ENCODE assay signal across 20 cellular contexts in the genomic region with DNA sequence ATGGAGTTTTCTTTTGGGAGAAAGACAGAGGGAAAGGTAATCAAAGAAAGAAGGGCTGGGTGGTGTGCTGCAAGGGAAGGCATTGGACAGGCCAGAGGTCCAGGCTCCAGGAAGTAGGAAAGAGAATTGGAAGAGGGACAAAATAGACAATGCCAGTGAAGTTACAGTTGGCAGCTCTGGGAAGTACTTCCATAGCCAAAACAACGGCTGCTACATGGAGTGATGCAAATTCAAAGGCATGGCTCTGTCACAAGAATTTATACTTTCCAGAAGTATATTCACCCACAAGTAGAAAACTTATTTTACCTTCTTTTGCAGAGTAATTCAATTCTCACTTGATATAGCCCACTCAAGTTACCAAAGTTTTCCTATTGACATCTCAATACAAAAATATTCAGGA.
DNase-seq lines count a peak whose midpoint lies in the region; ATAC-seq and TF ChIP-seq lines count a peak whose summit lies in the region.
"Had no signal": no experiment of that assay in that cellular context is flagged by ENCODE, and none has a peak within 500 bp of the region (broad histone marks: within the 10 kb centered on the region; RNA-seq: fewer than 3 reads in every experiment).

No MANE protein-coding gene starts in this region.

- no peaks in the 10 kb centered on the region for H3K27me3 Mint-ChIP-seq in T-helper 1 cell treated with Interleukin-12 subunit alpha and Interleukin-12 subunit beta and Interleukin-4 antibody, amounts not matched to agents 30 μg/mL and 1 μg/mL, for 36 hours (ENCODE audit: low read depth)
- no peaks in the 10 kb centered on the region for H3K27me3 Mint-ChIP-seq in CD8-positive, alpha-beta T cell (ENCODE audit: low read depth)
- H3K27me3 Mint-ChIP-seq in activated T-helper 17 cell treated with anti-CD3 and anti-CD28 coated beads, Interleukin-2, amount 50 U/mL, for 72 hours: no peaks in the 10 kb centered on the region
- H3K27me3 Mint-ChIP-seq in effector memory CD8-positive, alpha-beta T cell: no peaks in the 10 kb centered on the region
- H3K27me3 Mint-ChIP-seq in chondrocyte (ENCODE audit: low read depth): no peaks in the 10 kb centered on the region
- H3K27me3 Mint-ChIP-seq: IgD-negative memory B cell had no signal

- no peak for ATAC-seq in CD8-positive, alpha-beta T cell
- no peak for ATAC-seq in activated T-helper 17 cell treated with anti-CD3 and anti-CD28 coated beads, Interleukin-2, amount 50 U/mL, for 72 hours (replicated peaks)
- no peak for ATAC-seq in effector memory CD8-positive, alpha-beta T cell (replicated peaks)
- ATAC-seq: Panc1 had no signal

- H3K4me1 ChIP-seq in CD8-positive, alpha-beta T cell (ENCODE audit: insufficient read depth, low read length): peaks cover 47% of the 10 kb centered on the region

- H3K9me3 ChIP-seq in CD8-positive, alpha-beta T cell (ENCODE audit: low read length): no peaks in the 10 kb centered on the region
- H3K9me3 ChIP-seq: BE2C had no signal

- no peak for TF ChIP-seq CTCF in CD8-positive, alpha-beta T cell (IDR thresholded peaks at IDR 0.05)
- TF ChIP-seq CTCF in chondrocyte (IDR thresholded peaks at IDR 0.05): no peak

- no peak overlapping the region for H3K27ac ChIP-seq in CD8-positive, alpha-beta T cell (ENCODE audit: low read depth, low read length)
- H3K27ac ChIP-seq: 22Rv1 had no signal

- H3K36me3 ChIP-seq in CD8-positive, alpha-beta T cell (ENCODE audit: insufficient read depth, low read length): no peaks in the 10 kb centered on the region
- H3K36me3 ChIP-seq: BE2C had no signal

- no peaks in the 10 kb centered on the region for H3K27me3 ChIP-seq in CD8-positive, alpha-beta T cell (ENCODE audit: insufficient read depth, low read length)
- H3K27me3 ChIP-seq: BE2C had no signal

- POLR2A ChIA-PET in CD8-positive, alpha-beta T cell (lab: Charles Lee): interaction anchor here (1.0 to 1.4 kb wide), 2 partner anchors 13 to 15 kb away, joined by 3 to 4 read pairs; no protein-coding TSS in a partner anchor

- CTCF ChIA-PET in CD8-positive, alpha-beta T cell (lab: Charles Lee): interaction anchor here (0.9 to 1.9 kb wide), 2 partner anchors 13 to 44 kb away, joined by 3 to 8 read pairs; no protein-coding TSS in a partner anchor

- no peak overlapping the region for H3K4me3 ChIP-seq in CD8-positive, alpha-beta T cell (ENCODE audit: low read depth, low read length)

- DNase-seq in T-helper 1 cell (no peak), chondrocyte (ENCODE audit: low spot score) (no peak), NCI-H82 treated with DMSO at 0.1 percent for 48 hours (lab: John Stamatoyannopoulos, UW; ENCODE audit: unreplicated experiment) (no peak), HUDEP-2 (lab: John Stamatoyannopoulos, UW; ENCODE audit: unreplicated experiment in 76 of 76) (no peak)
- DNase-seq in CD8-positive, alpha-beta T cell: no peak
- no peak for DNase-seq in effector memory CD8-positive, alpha-beta T cell
- DNase-seq: BE2C, DND-41, HCEC 1CT, Kasumi-1, NCI-H1105 treated with DMSO at 0.1 percent for 48 hours, NCI-H187 treated with DMSO at 0.1 percent for 48 hours, NCI-H2171, NCI-H510A, NCI-H82 had no signal

- intact Hi-C loops in CD8-positive, alpha-beta T cell (cut with DNase I, micrococcal nuclease): no loop called here

- peaks cover 16% of the 10 kb centered on the region for H3K36me3 Mint-ChIP-seq in T-helper 1 cell treated with Interleukin-12 subunit alpha and Interleukin-12 subunit beta and Interleukin-4 antibody, amounts not matched to agents 30 μg/mL and 1 μg/mL, for 36 hours (ENCODE audit: low read depth)
- H3K36me3 Mint-ChIP-seq in CD8-positive, alpha-beta T cell: peaks cover 2% of the 10 kb centered on the region
- no peaks in the 10 kb centered on the region for H3K36me3 Mint-ChIP-seq in activated T-helper 17 cell treated with anti-CD3 and anti-CD28 coated beads, Interleukin-2, amount 50 U/mL, for 72 hours (ENCODE audit: low read depth)
- H3K36me3 Mint-ChIP-seq in effector memory CD8-positive, alpha-beta T cell (ENCODE audit: insufficient read depth): no peaks in the 10 kb centered on the region
- peaks cover 2% of the 10 kb centered on the region for H3K36me3 Mint-ChIP-seq in chondrocyte (ENCODE audit: low read depth)
- H3K36me3 Mint-ChIP-seq: IgD-negative memory B cell had no signal

- no peak overlapping the region for H3K4me3 Mint-ChIP-seq in T-helper 1 cell treated with Interleukin-12 subunit alpha and Interleukin-12 subunit beta and Interleukin-4 antibody, amounts not matched to agents 30 μg/mL and 1 μg/mL, for 36 hours
- no peak overlapping the region for H3K4me3 Mint-ChIP-seq in CD8-positive, alpha-beta T cell
- peak overlapping the region; percentile 74 for H3K4me3 Mint-ChIP-seq in activated T-helper 17 cell treated with anti-CD3 and anti-CD28 coated beads, Interleukin-2, amount 50 U/mL, for 72 hours
- peak overlapping the region in 1 of 2 donors; percentile 44 for H3K4me3 Mint-ChIP-seq in effector memory CD8-positive, alpha-beta T cell
- no peak overlapping the region for H3K4me3 Mint-ChIP-seq in chondrocyte (ENCODE audit: unreplicated experiment)
- H3K4me3 Mint-ChIP-seq: IgD-negative memory B cell had no signal

- peaks cover 3% of the 10 kb centered on the region for H3K9me3 Mint-ChIP-seq in T-helper 1 cell treated with Interleukin-12 subunit alpha and Interleukin-12 subunit beta and Interleukin-4 antibody, amounts not matched to agents 30 μg/mL and 1 μg/mL, for 36 hours
- H3K9me3 Mint-ChIP-seq in CD8-positive, alpha-beta T cell: no peaks in the 10 kb centered on the region
- no peaks in the 10 kb centered on the region for H3K9me3 Mint-ChIP-seq in activated T-helper 17 cell treated with anti-CD3 and anti-CD28 coated beads, Interleukin-2, amount 50 U/mL, for 72 hours
- H3K9me3 Mint-ChIP-seq in effector memory CD8-positive, alpha-beta T cell: no peaks in the 10 kb centered on the region
- H3K9me3 Mint-ChIP-seq in chondrocyte (ENCODE audit: low read depth): no peaks in the 10 kb centered on the region
- H3K9me3 Mint-ChIP-seq: IgD-negative memory B cell had no signal

- H3K27ac Mint-ChIP-seq in T-helper 1 cell treated with Interleukin-12 subunit alpha and Interleukin-12 subunit beta and Interleukin-4 antibody, amounts not matched to agents 30 μg/mL and 1 μg/mL, for 36 hours: peak overlapping the region; percentile 7
- peak overlapping the region; percentile 88 for H3K27ac Mint-ChIP-seq in CD8-positive, alpha-beta T cell
- H3K27ac Mint-ChIP-seq in activated T-helper 17 cell treated with anti-CD3 and anti-CD28 coated beads, Interleukin-2, amount 50 U/mL, for 72 hours: peak overlapping the region; percentile 3
- H3K27ac Mint-ChIP-seq in effector memory CD8-positive, alpha-beta T cell: peak overlapping the region; percentile 1 to 45
- H3K27ac Mint-ChIP-seq in chondrocyte (ENCODE audit: unreplicated experiment): no peak overlapping the region

- H3K4me1 Mint-ChIP-seq in T-helper 1 cell treated with Interleukin-12 subunit alpha and Interleukin-12 subunit beta and Interleukin-4 antibody, amounts not matched to agents 30 μg/mL and 1 μg/mL, for 36 hours (ENCODE audit: low read depth): peaks cover 63% of the 10 kb centered on the region
- H3K4me1 Mint-ChIP-seq in CD8-positive, alpha-beta T cell (ENCODE audit: low read depth): peaks cover 70% of the 10 kb centered on the region
- H3K4me1 Mint-ChIP-seq in activated T-helper 17 cell treated with anti-CD3 and anti-CD28 coated beads, Interleukin-2, amount 50 U/mL, for 72 hours: peaks cover 59% of the 10 kb centered on the region
- H3K4me1 Mint-ChIP-seq in effector memory CD8-positive, alpha-beta T cell (ENCODE audit: low read depth in 2 of 2): peaks cover 53 to 62% of the 10 kb centered on the region in 2 donors
- peaks cover 48% of the 10 kb centered on the region for H3K4me1 Mint-ChIP-seq in chondrocyte (ENCODE audit: low read depth)
